11 cellular contexts compared by ENCODE assay signal in the genomic region with DNA sequence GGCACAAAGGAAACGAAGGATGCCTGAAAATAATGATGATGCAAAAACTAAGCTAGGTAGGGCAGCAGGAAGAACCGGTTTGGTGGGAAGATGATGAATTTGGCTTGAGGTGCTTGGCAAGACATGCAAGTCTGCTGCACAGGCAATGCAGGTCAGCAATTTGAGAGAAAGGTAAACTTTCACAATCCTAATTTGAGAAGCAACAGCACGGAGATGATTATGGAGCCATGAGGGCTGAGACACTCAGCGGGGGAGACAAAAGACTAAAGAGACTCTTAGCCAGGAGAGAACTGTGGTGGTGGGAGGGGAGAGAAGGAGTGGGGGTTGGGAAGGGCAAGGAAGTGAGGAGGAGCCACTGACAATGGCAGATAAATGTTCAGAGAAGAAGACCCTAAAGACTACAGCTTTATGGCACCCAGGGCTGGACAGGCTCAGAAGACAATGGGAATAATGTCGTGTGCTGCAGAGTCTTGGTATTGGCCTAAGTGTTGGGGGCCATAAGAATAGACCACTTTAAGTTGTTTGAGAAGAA. TPM values are rescaled to one million over a fixed set of nuclear protein-coding genes. Genes with fewer than 3 reads are reported as not detected.
DNase-seq lines count a peak whose midpoint lies in the region; ATAC-seq, FAIRE-seq and TF ChIP-seq lines count a peak whose summit lies in the region.
"Had no signal": no experiment of that assay in that cellular context is flagged by ENCODE, and none has a peak within 500 bp of the region (broad histone marks: within the 10 kb centered on the region; RNA-seq: fewer than 3 reads in every experiment).

No MANE protein-coding gene starts in this region.

- H3K9me3 ChIP-seq in astrocyte (ENCODE audit: insufficient read depth, low read depth, low read length) (no peaks in the 10 kb centered on the region), mesodermal cell (ENCODE audit: control insufficient read depth, low read length) (peaks cover 8% of the 10 kb centered on the region)

- H3K27me3 Mint-ChIP-seq in GM23338 (ENCODE audit: insufficient read depth, low read depth, poor library complexity), result no peaks in the 10 kb centered on the region
- no peaks in the 10 kb centered on the region for H3K27me3 Mint-ChIP-seq in astrocyte (ENCODE audit: low read depth, unreplicated experiment)
- peaks cover 3% of the 10 kb centered on the region for H3K27me3 Mint-ChIP-seq in activated T-helper 1 cell treated with anti-CD3 and anti-CD28 coated beads, Interleukin-12 subunit alpha, Interleukin-12 subunit beta, Interleukin-2, Interleukin-4 antibody, amounts not matched to agents 30 ng/mL and 10 ng/mL and 1 ng/mL, durations not matched to agents 14 hours and 24 hours and 36 hours (ENCODE audit: insufficient read depth)

- no peak for TF ChIP-seq CTCF in GM23338 (conservative IDR thresholded peaks at IDR 0.05; ENCODE audit: low read depth in 2 of 2)
- TF ChIP-seq CTCF in astrocyte (IDR thresholded peaks at IDR 0.05; ENCODE audit: insufficient read depth, low read depth, low read length), result no peak

- H4K20me1 ChIP-seq in GM23338 (replicated peaks; ENCODE audit: insufficient read depth) (no peaks in the 10 kb centered on the region), astrocyte (ENCODE audit: insufficient read depth, low read length) (no peaks in the 10 kb centered on the region)

- H3F3A ChIP-seq in GM23338 (replicated peaks; ENCODE audit: low read depth), result 0 out of 2 replicates have a peak, but pooled peaks cover 6% of the 10 kb centered on the region

- H3K79me2 ChIP-seq in GM23338 (replicated peaks; ENCODE audit: insufficient read depth) (no peaks in the 10 kb centered on the region), astrocyte (ENCODE audit: insufficient read depth, low read length) (no peaks in the 10 kb centered on the region)

- intact Hi-C loops in activated T-helper 1 cell treated with anti-CD3 and anti-CD28 coated beads, Interleukin-12 subunit alpha, Interleukin-12 subunit beta, Interleukin-2, Interleukin-4 antibody, amounts not matched to agents 30 ng/mL and 10 ng/mL and 1 ng/mL, durations not matched to agents 14 hours and 24 hours and 36 hours (cut with micrococcal nuclease), result loop anchor here (1.0 to 2.0 kb wide), 2 partner anchors 21 to 75 kb away; a partner anchor contains a TSS

- H3K4me3 ChIP-seq in GM23338, result no peak overlapping the region; the same call in 1 of the 2 replicates
- H3K4me3 ChIP-seq in astrocyte (ENCODE audit: insufficient read depth, low read depth, low read length), result no peak overlapping the region
- H3K4me3 ChIP-seq in mesodermal cell (ENCODE audit: extremely low read depth, insufficient read depth, low read length, poor library complexity, severe bottlenecking), result no peak overlapping the region

- H3K27ac ChIP-seq in GM23338 (ENCODE audit: low read depth) (peak overlapping the region; percentile 10; the same call in 1 of the 2 replicates), astrocyte (ENCODE audit: low read depth, low read length) (peak overlapping the region; percentile 28), mesodermal cell (ENCODE audit: low read depth, low read length, severe bottlenecking) (peak overlapping the region; percentile 54)

- DNase-seq in CD1c-positive myeloid dendritic cell (ENCODE audit: extremely low spot score), result peak; percentile 19
- peak; percentile 69 for DNase-seq in GM23338 (ENCODE audit: low spot score)
- no peak for DNase-seq in astrocyte (ENCODE audit: low read depth)
- no peak for DNase-seq in activated effector memory CD4-positive, alpha-beta T cell treated with anti-CD3 and anti-CD28 coated beads, Interleukin-2, amount 50 U/mL, for 16 hours
- no peak for DNase-seq in activated T-helper 1 cell treated with anti-CD3 and anti-CD28 coated beads, Interleukin-12 subunit alpha, Interleukin-12 subunit beta, Interleukin-2, Interleukin-4 antibody, amounts not matched to agents 30 ng/mL and 10 ng/mL and 1 ng/mL, durations not matched to agents 14 hours and 24 hours and 36 hours (ENCODE audit: low spot score)
- no peak for DNase-seq in SHP77 (lab: John Stamatoyannopoulos, UW)
- DNase-seq: activated T-cell treated with anti-CD3 and anti-CD28 coated beads, Interleukin-2, amount 50 U/mL, for 1 hour; natural killer cell had no signal

- H3K9ac ChIP-seq in astrocyte (ENCODE audit: low read length), result no peak overlapping the region

- H3K27ac Mint-ChIP-seq in GM23338, result no peak overlapping the region
- no peak overlapping the region for H3K27ac Mint-ChIP-seq in astrocyte (ENCODE audit: unreplicated experiment)
- no peak overlapping the region for H3K27ac Mint-ChIP-seq in activated T-helper 1 cell treated with anti-CD3 and anti-CD28 coated beads, Interleukin-12 subunit alpha, Interleukin-12 subunit beta, Interleukin-2, Interleukin-4 antibody, amounts not matched to agents 30 ng/mL and 10 ng/mL and 1 ng/mL, durations not matched to agents 14 hours and 24 hours and 36 hours
- H3K27ac Mint-ChIP-seq: natural killer cell had no signal

- peaks cover 14% of the 10 kb centered on the region; the same call in 1 of the 2 replicates for H3K9me2 ChIP-seq in GM23338 (ENCODE audit: insufficient read depth)

- peak overlapping the region; percentile 74 for H2AFZ ChIP-seq in GM23338
- peak overlapping the region; percentile 72 for H2AFZ ChIP-seq in astrocyte (ENCODE audit: low read depth, low read length)

- no peak for ATAC-seq in GM23338
- ATAC-seq in GM18861 (IDR thresholded peaks at IDR 0.05; ENCODE audit: unreplicated experiment), result no peak

- peaks cover 19% of the 10 kb centered on the region for H3K4me1 Mint-ChIP-seq in GM23338
- peaks cover 16% of the 10 kb centered on the region for H3K4me1 Mint-ChIP-seq in astrocyte (ENCODE audit: low read depth, unreplicated experiment)
- H3K4me1 Mint-ChIP-seq in activated T-helper 1 cell treated with anti-CD3 and anti-CD28 coated beads, Interleukin-12 subunit alpha, Interleukin-12 subunit beta, Interleukin-2, Interleukin-4 antibody, amounts not matched to agents 30 ng/mL and 10 ng/mL and 1 ng/mL, durations not matched to agents 14 hours and 24 hours and 36 hours (ENCODE audit: low read depth), result peaks cover 5% of the 10 kb centered on the region

- H3K36me3 ChIP-seq in GM23338 (ENCODE audit: insufficient read depth) (no peaks in the 10 kb centered on the region), astrocyte (ENCODE audit: insufficient read depth, low read length) (no peaks in the 10 kb centered on the region), mesodermal cell (ENCODE audit: control insufficient read depth, insufficient read depth, low read length) (no peaks in the 10 kb centered on the region)

- peak overlapping the region; percentile 66 for H3K4me2 ChIP-seq in GM23338
- peak overlapping the region; percentile 65 for H3K4me2 ChIP-seq in astrocyte (ENCODE audit: low read length)

- H3K4me1 ChIP-seq in GM23338 (ENCODE audit: insufficient read depth) (peaks cover 41% of the 10 kb centered on the region), astrocyte (ENCODE audit: insufficient read depth, low read length) (peaks cover 20% of the 10 kb centered on the region), mesodermal cell (ENCODE audit: control insufficient read depth, insufficient read depth, low read length, poor library complexity, severe bottlenecking) (peaks cover 26% of the 10 kb centered on the region)

- H3K36me3 Mint-ChIP-seq in GM23338 (ENCODE audit: low read depth), result no peaks in the 10 kb centered on the region
- H3K36me3 Mint-ChIP-seq in astrocyte (ENCODE audit: low read depth, unreplicated experiment), result no peaks in the 10 kb centered on the region
- H3K36me3 Mint-ChIP-seq in activated T-helper 1 cell treated with anti-CD3 and anti-CD28 coated beads, Interleukin-12 subunit alpha, Interleukin-12 subunit beta, Interleukin-2, Interleukin-4 antibody, amounts not matched to agents 30 ng/mL and 10 ng/mL and 1 ng/mL, durations not matched to agents 14 hours and 24 hours and 36 hours (ENCODE audit: low read depth), result peaks cover 3% of the 10 kb centered on the region
- H3K36me3 Mint-ChIP-seq: natural killer cell had no signal

- 74 to 76% methylated on average over 5 of the region's 5 CpGs for WGBS in mesodermal cell (ENCODE audit: insufficient coverage in 2 of 2), 2 experiments

- no peak for FAIRE-seq in astrocyte (lab: Jason Lieb, UNC)

- H3K9me3 Mint-ChIP-seq in GM23338, result no peaks in the 10 kb centered on the region
- H3K9me3 Mint-ChIP-seq in astrocyte (ENCODE audit: unreplicated experiment), result no peaks in the 10 kb centered on the region
- H3K9me3 Mint-ChIP-seq in activated T-helper 1 cell treated with anti-CD3 and anti-CD28 coated beads, Interleukin-12 subunit alpha, Interleukin-12 subunit beta, Interleukin-2, Interleukin-4 antibody, amounts not matched to agents 30 ng/mL and 10 ng/mL and 1 ng/mL, durations not matched to agents 14 hours and 24 hours and 36 hours, result no peaks in the 10 kb centered on the region
- H3K9me3 Mint-ChIP-seq: natural killer cell had no signal

- no peaks in the 10 kb centered on the region for H3K27me3 ChIP-seq in GM23338 (ENCODE audit: insufficient read depth)
- H3K27me3 ChIP-seq in astrocyte (ENCODE audit: insufficient read depth, low read length), result no peaks in the 10 kb centered on the region

- no peak overlapping the region for H3K4me3 Mint-ChIP-seq in GM23338
- no peak overlapping the region for H3K4me3 Mint-ChIP-seq in astrocyte (ENCODE audit: unreplicated experiment)
- H3K4me3 Mint-ChIP-seq in activated T-helper 1 cell treated with anti-CD3 and anti-CD28 coated beads, Interleukin-12 subunit alpha, Interleukin-12 subunit beta, Interleukin-2, Interleukin-4 antibody, amounts not matched to agents 30 ng/mL and 10 ng/mL and 1 ng/mL, durations not matched to agents 14 hours and 24 hours and 36 hours, result no peak overlapping the region
- H3K4me3 Mint-ChIP-seq: natural killer cell had no signal

TF ChIP-seq in GM23338, 12 proteins besides CTCF, POLR2A, EP300 and RAD21 (continues in another document):
- TF ChIP-seq NANOG (IDR thresholded peaks at IDR 0.05; ENCODE audit: borderline replicate concordance), result no peak
- TF ChIP-seq CREB1 (CRISPR knock-in tag; IDR thresholded peaks at IDR 0.05; ENCODE audit: low read depth), result peak; percentile 48

RNA-seq across cellular contexts. Expression of a gene that starts 19.4 kb away (rescaled TPM):
- 42.4 and 47.6 TPM in 2 replicates for total RNA-seq in GM23338 (2014; rRNA removed; shearing (Covaris generic))
- polyA plus RNA-seq in GM23338 (2016; fragmentation: Nextera tagmentation; extraction: Ambion mirVana), result 37.2 and 38.8 TPM in 2 replicates
- 36.4 and 37.7 TPM in 2 replicates for total RNA-seq in astrocyte
- 33.2 TPM for polyA plus RNA-seq in mesodermal cell (2013, experiment 1 of 2)
- 32.9 TPM for polyA plus RNA-seq in mesodermal cell (2013, experiment 2 of 2)
- 54.8 and 55.9 TPM in 2 replicates for total RNA-seq in activated T-helper 1 cell treated with anti-CD3 and anti-CD28 coated beads, Interleukin-12 subunit alpha, Interleukin-12 subunit beta, Interleukin-2, Interleukin-4 antibody, amounts not matched to agents 30 ng/mL and 10 ng/mL and 1 ng/mL, durations not matched to agents 14 hours and 24 hours and 36 hours

RNA-seq across cellular contexts. Expression of a gene that starts 59.4 kb away (rescaled TPM):
- 0.12 and 2.6 TPM in 2 replicates for total RNA-seq in GM23338 (2014; rRNA removed; shearing (Covaris generic))
- 1.5 and 1.7 TPM in 2 replicates for polyA plus RNA-seq in GM23338 (2016; fragmentation: Nextera tagmentation; extraction: Ambion mirVana)
- total RNA-seq in astrocyte, result 0.11 TPM in 1 of 2 replicates, not detected in the other
- 3.9 TPM for polyA plus RNA-seq in mesodermal cell (2013, experiment 1 of 2)
- polyA plus RNA-seq in mesodermal cell (2013, experiment 2 of 2), result 2.5 TPM
- not detected in 2 replicates for total RNA-seq in activated T-helper 1 cell treated with anti-CD3 and anti-CD28 coated beads, Interleukin-12 subunit alpha, Interleukin-12 subunit beta, Interleukin-2, Interleukin-4 antibody, amounts not matched to agents 30 ng/mL and 10 ng/mL and 1 ng/mL, durations not matched to agents 14 hours and 24 hours and 36 hours
- total RNA-seq: G401, natural killer cell had no signal

Comparison
In these comparisons a context has a peak if more than half of its experiments do, and no peak if none do; other contexts are left out.
1. DNase-seq: peak in CD1c-positive myeloid dendritic cell (single experiment) and GM23338 (single experiment); none in astrocyte (single experiment), activated effector memory CD4-positive, alpha-beta T cell treated with anti-CD3 and anti-CD28 coated beads, Interleukin-2, amount 50 U/mL, for 16 hours (single experiment), activated T-helper 1 cell treated with anti-CD3 and anti-CD28 coated beads, Interleukin-12 subunit alpha, Interleukin-12 subunit beta, Interleukin-2, Interleukin-4 antibody, amounts not matched to agents 30 ng/mL and 10 ng/mL and 1 ng/mL, durations not matched to agents 14 hours and 24 hours and 36 hours (single experiment) and SHP77 (0 of 2).
2. Peak in every context shown above with its lines, with median percentiles within 50 percentile points of each other: H3K27ac ChIP-seq.